In the genomic region with DNA sequence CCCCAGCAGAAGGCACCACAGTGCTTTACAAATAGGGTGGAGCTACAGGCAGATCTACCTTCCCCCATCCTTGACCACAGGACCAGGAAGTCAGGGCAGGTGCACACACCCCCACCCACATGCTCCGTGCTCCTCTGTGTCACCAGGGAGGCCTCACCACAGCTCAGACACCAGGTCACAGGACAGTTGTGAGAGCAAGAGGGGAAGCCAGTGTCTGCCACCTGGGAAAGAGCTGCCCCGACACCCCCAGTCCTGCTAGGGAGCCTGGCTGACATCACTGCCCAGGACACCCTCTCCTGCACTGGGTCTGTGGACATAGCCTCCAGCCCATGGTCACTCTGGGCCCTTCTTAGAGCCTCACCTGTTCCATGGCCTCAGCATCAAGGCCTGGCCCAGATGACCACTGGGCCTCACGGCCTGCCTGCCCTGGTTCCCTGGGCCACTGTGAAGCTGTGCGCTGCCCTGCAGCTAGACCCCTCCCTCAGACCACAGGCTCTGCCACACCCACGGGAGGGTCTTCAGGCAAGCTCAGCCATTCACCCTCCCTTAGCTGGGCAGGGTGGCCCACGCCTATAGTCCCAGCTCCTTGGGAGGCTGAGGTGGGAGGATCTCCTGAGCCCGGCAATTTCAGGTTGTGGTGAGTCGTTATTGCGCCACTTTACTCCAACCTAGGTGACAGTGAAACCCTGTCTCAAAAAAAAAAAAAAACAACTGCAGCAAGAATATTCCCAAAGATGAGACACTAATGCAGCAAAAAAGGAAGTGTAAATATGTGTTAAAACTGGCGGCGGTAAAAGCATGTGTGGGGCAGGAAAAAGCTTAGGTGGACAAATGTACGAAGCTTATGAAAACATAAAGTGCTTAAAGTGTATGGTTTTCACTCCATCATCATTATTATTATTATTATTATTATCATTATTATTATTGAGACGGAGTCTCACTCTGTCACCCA, we compare ENCODE assay signal across 8 cellular contexts. TPM values are rescaled to one million over a fixed set of nuclear protein-coding genes. Genes with fewer than 3 reads are reported as not detected.
DNase-seq lines count a peak whose midpoint lies in the region; ATAC-seq and TF ChIP-seq lines count a peak whose summit lies in the region.

No MANE protein-coding gene starts in this region.

- ATAC-seq in GM21526 (IDR thresholded peaks at IDR 0.05; ENCODE audit: low FRiP score, unreplicated experiment), result peak; percentile 57

- H3K4me3 ChIP-seq in Loucy (ENCODE audit: low read length, poor library complexity, severe bottlenecking) (no peak overlapping the region), mucosa of rectum (ENCODE audit: low read length in 2 of 2) (peak overlapping the region in 1 of 2 donors; percentile 7), suprapubic skin (no peak overlapping the region), right atrium auricular region (no peak overlapping the region)

- no peak overlapping the region for H3K9ac ChIP-seq in Loucy (ENCODE audit: low read depth, low read length, poor library complexity, severe bottlenecking)
- H3K9ac ChIP-seq in mucosa of rectum (ENCODE audit: low read depth in 1 of 2, low read length in 2 of 2), result peak overlapping the region in 1 of 2 donors; percentile 24

- no peak for TF ChIP-seq CTCF in Loucy (conservative IDR thresholded peaks at IDR 0.05; ENCODE audit: low read length)
- TF ChIP-seq CTCF in suprapubic skin (IDR thresholded peaks at IDR 0.05), result no peak
- no peak for TF ChIP-seq CTCF in right atrium auricular region (IDR thresholded peaks at IDR 0.05)

- no peaks in the 10 kb centered on the region for H3F3A ChIP-seq in Loucy (ENCODE audit: low read depth)

- H3K27me3 ChIP-seq in Loucy (ENCODE audit: insufficient read depth, low read length, poor library complexity, severe bottlenecking) (no peaks in the 10 kb centered on the region), mucosa of rectum (ENCODE audit: control insufficient read depth in 2 of 2, insufficient read depth in 2 of 2, low read length in 2 of 2) (no peaks in the 10 kb centered on the region), suprapubic skin (no peaks in the 10 kb centered on the region), right atrium auricular region (no peaks in the 10 kb centered on the region)

- H4K20me1 ChIP-seq in Loucy (ENCODE audit: insufficient read depth, low read length, poor library complexity, severe bottlenecking), result no peaks in the 10 kb centered on the region

- no peaks in the 10 kb centered on the region for H3K9me2 ChIP-seq in Loucy (replicated peaks; ENCODE audit: low read depth, low read length)

- H3K9me3 ChIP-seq in Loucy (ENCODE audit: insufficient read depth, low read depth, low read length), result no peaks in the 10 kb centered on the region
- no peaks in the 10 kb centered on the region for H3K9me3 ChIP-seq in mucosa of rectum (ENCODE audit: control insufficient read depth in 2 of 2, low read length in 2 of 2)
- H3K9me3 ChIP-seq in suprapubic skin, result no peaks in the 10 kb centered on the region
- no peaks in the 10 kb centered on the region for H3K9me3 ChIP-seq in right atrium auricular region

- peaks cover 29% of the 10 kb centered on the region for H3K4me1 ChIP-seq in Loucy (ENCODE audit: insufficient read depth, low read length, poor library complexity, severe bottlenecking)
- peaks cover 13 to 16% of the 10 kb centered on the region in 2 donors for H3K4me1 ChIP-seq in mucosa of rectum (ENCODE audit: control insufficient read depth in 2 of 2, insufficient read depth in 2 of 2, low read length in 2 of 2)
- no peaks in the 10 kb centered on the region for H3K4me1 ChIP-seq in suprapubic skin
- no peaks in the 10 kb centered on the region for H3K4me1 ChIP-seq in right atrium auricular region

- no peaks in the 10 kb centered on the region for H3K79me2 ChIP-seq in Loucy (ENCODE audit: insufficient read depth, low read length)

- TF ChIP-seq POLR2A in suprapubic skin (IDR thresholded peaks at IDR 0.05), result no peak

- WGBS in suprapubic skin, result 84% methylated on average over 8 of the region's 13 CpGs

- H3K27ac ChIP-seq in mucosa of rectum (ENCODE audit: low read depth in 2 of 2, low read length in 2 of 2), result peak overlapping the region; percentile 53 to 79
- H3K27ac ChIP-seq in suprapubic skin, result no peak overlapping the region
- H3K27ac ChIP-seq in right atrium auricular region, result no peak overlapping the region

- H3K36me3 ChIP-seq in Loucy (ENCODE audit: insufficient read depth, low read length) (no peaks in the 10 kb centered on the region), mucosa of rectum (ENCODE audit: control insufficient read depth in 2 of 2, insufficient read depth in 2 of 2, low read length in 2 of 2) (peaks cover 6 to 8% of the 10 kb centered on the region in 2 donors), suprapubic skin (peaks cover 4% of the 10 kb centered on the region), right atrium auricular region (no peaks in the 10 kb centered on the region)

- H2AFZ ChIP-seq in Loucy (ENCODE audit: low read length), result no peak overlapping the region

- DNase-seq in DMS153 treated with DMSO at 0.1 percent for 48 hours (lab: John Stamatoyannopoulos, UW; ENCODE audit: unreplicated experiment) (peak; percentile 63), suprapubic skin (ENCODE audit: low spot score in 2 of 2) (no peak), right atrium auricular region (ENCODE audit: low spot score) (no peak), midbrain (lab: John Stamatoyannopoulos, UW) (no peak)
- peak; percentile 44 for DNase-seq in activated CD8-positive, alpha-beta memory T cell treated with anti-CD3 and anti-CD28 coated beads, Interleukin-2, amount 50 U/mL, for 4 hours

- peak overlapping the region; percentile 50 for H3K4me2 ChIP-seq in Loucy (ENCODE audit: low read depth, low read length, poor library complexity, severe bottlenecking)

- no peak for TF ChIP-seq EP300 in suprapubic skin (IDR thresholded peaks at IDR 0.05)

RNA-seq across cellular contexts. Expression of gene POLR3K, which starts 14.2 kb away (rescaled TPM):
- total RNA-seq in suprapubic skin (1 to 10 TPM; 2.0 to 2.8 (median 2.7) TPM), right atrium auricular region (1 to 10 TPM; 4.0 TPM)

RNA-seq across cellular contexts. Expression of gene SNRNP25, which starts 14.4 kb away (rescaled TPM):
- total RNA-seq in suprapubic skin (10 to 100 TPM in 2 of 4 donors, 1 to 10 TPM in 2; 9.5 to 21.7 (median 13.9) TPM), right atrium auricular region (10 to 100 TPM; 47.1 to 78.3 TPM)

RNA-seq across cellular contexts. Expression of gene RHBDF1, which starts 33.2 kb away (rescaled TPM):
- 100 to 1,000 TPM in 1 of 4 donors, 10 to 100 TPM in 3; 32.1 to 107 (median 41.2) TPM for total RNA-seq in suprapubic skin
- 10 to 100 TPM; 12.0 to 25.4 TPM for total RNA-seq in right atrium auricular region

RNA-seq across cellular contexts. Expression of gene MPG, which starts 38.8 kb away (rescaled TPM):
- total RNA-seq in suprapubic skin, result 10 to 100 TPM; 46.8 to 94.4 (median 70.9) TPM
- total RNA-seq in right atrium auricular region, result 10 to 100 TPM; 47.7 to 84.0 TPM

Comparison
In these comparisons a context has a peak if more than half of its experiments do, and no peak if none do; other contexts are left out.
1. DNase-seq: peak in DMS153 treated with DMSO at 0.1 percent for 48 hours (single experiment) and activated CD8-positive, alpha-beta memory T cell treated with anti-CD3 and anti-CD28 coated beads, Interleukin-2, amount 50 U/mL, for 4 hours (single experiment); none in suprapubic skin (0 of 2), right atrium auricular region (single experiment) and midbrain (single experiment).
2. H3K27ac ChIP-seq: peak in mucosa of rectum (2 of 2); none in suprapubic skin (single experiment) and right atrium auricular region (0 of 2).